In the genomic region with DNA sequence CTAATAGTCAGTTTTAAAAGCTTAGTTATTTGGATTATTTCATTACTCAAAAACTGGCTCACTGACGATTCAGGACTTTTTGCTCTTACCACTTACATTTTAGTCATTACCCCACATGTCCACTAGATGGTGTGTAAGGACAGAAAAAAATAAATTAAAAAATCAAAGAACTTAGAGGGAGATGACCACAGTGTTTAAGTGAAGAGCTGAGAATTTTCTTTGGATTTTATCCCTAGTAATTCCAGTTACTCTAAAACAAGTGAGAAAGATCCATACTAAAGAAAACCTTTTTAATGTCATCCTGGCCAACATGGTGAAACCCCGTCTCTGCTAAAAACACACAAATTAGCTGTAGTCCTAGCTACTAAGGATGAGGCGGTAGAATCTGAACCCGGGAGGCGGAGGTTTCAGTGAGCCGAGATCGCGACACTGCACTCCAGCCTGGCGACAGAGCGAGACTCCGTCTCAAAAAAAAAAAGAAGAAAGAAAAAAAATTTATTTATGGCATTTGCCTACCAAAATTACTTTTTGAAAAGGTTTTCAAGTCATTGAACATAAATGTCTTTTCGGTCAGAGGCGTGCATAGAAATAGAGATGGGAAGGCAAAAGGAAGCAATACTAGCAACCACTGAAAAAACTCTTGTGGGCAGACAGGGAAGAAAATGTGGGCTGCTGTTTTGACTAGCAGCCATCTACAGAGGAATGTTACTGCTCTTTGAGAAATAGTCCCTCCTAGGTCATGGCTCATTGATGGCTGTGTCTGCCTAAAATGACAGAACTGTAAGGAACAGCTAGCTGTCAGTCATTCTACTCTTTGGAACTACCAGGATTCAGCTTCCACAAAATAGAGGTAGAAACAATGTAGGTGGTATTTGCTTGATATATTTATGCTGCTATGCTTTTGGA, we compare ENCODE assay signal across 8 cellular contexts. TPM values are rescaled to one million over a fixed set of nuclear protein-coding genes. Genes with fewer than 3 reads are reported as not detected.
DNase-seq lines count a peak whose midpoint lies in the region; ATAC-seq, FAIRE-seq and TF ChIP-seq lines count a peak whose summit lies in the region.

No MANE protein-coding gene starts in this region.

- no TSS peak for BruUV-seq in MCF 10A (replicated peaks; lab: Mats Ljungman, UMichigan)

- peaks cover 6% of the 10 kb centered on the region for H3K36me3 Mint-ChIP-seq in MCF 10A (ENCODE audit: insufficient read depth, unreplicated experiment)

- FAIRE-seq in islet of Langerhans (lab: Jason Lieb, UNC): peak; percentile 99

- TF ChIP-seq CTCF in MCF 10A (IDR thresholded peaks at IDR 0.05; ENCODE audit: unreplicated experiment) (peak; percentile 63), suprapubic skin (IDR thresholded peaks at IDR 0.05) (peak; percentile 59 to 61)

- H3K9me3 Mint-ChIP-seq in MCF 10A (ENCODE audit: unreplicated experiment): peaks cover 5% of the 10 kb centered on the region

- intact Hi-C loops in MCF 10A (cut with micrococcal nuclease): loop anchor here (1.0 to 5.0 kb wide), 4 partner anchors 104 to 1345 kb away; no protein-coding TSS in a partner anchor

- DNase-seq in DMS153 (lab: John Stamatoyannopoulos, UW) (peak; percentile 8), NCI-H460 (ENCODE audit: extremely low read depth, low read depth) (peak; percentile 33), MCF 10A (ENCODE audit: unreplicated experiment) (peak; percentile 67), suprapubic skin (ENCODE audit: low spot score in 2 of 2) (no peak)
- no peak for DNase-seq in stimulated activated CD4-positive, alpha-beta T cell treated with anti-CD3 and anti-CD28 coated beads, Interleukin-12 subunit alpha, Interleukin-12 subunit beta, amount 100 ng/mL, for 4 hours

- H3K27me3 ChIP-seq in suprapubic skin: no peaks in the 10 kb centered on the region

- no peak for TF ChIP-seq POLR2A in suprapubic skin (IDR thresholded peaks at IDR 0.05)

- H3K27ac Mint-ChIP-seq in MCF 10A (ENCODE audit: low read depth, unreplicated experiment): no peak overlapping the region

- POLR2A ChIA-PET in MCF 10A (lab: Yijun Ruan, JAX): interaction anchor here (0.6 to 1.0 kb wide), 3 partner anchors 104 to 613 kb away, joined by 3 to 6 read pairs (median 4); no protein-coding TSS in a partner anchor

- no peaks in the 10 kb centered on the region for H3K27me3 Mint-ChIP-seq in MCF 10A (ENCODE audit: insufficient read depth, unreplicated experiment)

- CTCF ChIA-PET in MCF 10A (lab: Yijun Ruan, JAX): interaction anchor here (0.6 to 2.5 kb wide), 27 partner anchors 8 to 1046 kb away, joined by 3 to 62 read pairs (median 4); no protein-coding TSS in a partner anchor

- ATAC-seq in GM18858 (IDR thresholded peaks at IDR 0.05; ENCODE audit: unreplicated experiment) (peak; percentile 73), HG02973 (IDR thresholded peaks at IDR 0.05; ENCODE audit: unreplicated experiment) (peak; percentile 61)

- peak overlapping the region; percentile 77 for H3K4me3 Mint-ChIP-seq in MCF 10A (ENCODE audit: unreplicated experiment)

- no peak overlapping the region for H3K27ac ChIP-seq in suprapubic skin

- no peaks in the 10 kb centered on the region for H3K36me3 ChIP-seq in suprapubic skin

- H3K4me1 Mint-ChIP-seq in MCF 10A (ENCODE audit: insufficient read depth, unreplicated experiment): peaks cover 7% of the 10 kb centered on the region

- no peak for TF ChIP-seq EP300 in suprapubic skin (IDR thresholded peaks at IDR 0.05)

- WGBS in suprapubic skin: 19% methylated on average over 13 of the region's 13 CpGs

- H3K4me1 ChIP-seq in suprapubic skin: no peaks in the 10 kb centered on the region

- no peaks in the 10 kb centered on the region for H3K9me3 ChIP-seq in suprapubic skin

- H3K4me3 ChIP-seq in suprapubic skin: no peak overlapping the region

RNA-seq across cellular contexts. Expression of a gene that starts 26.6 kb away (rescaled TPM):
- total RNA-seq in NCI-H460 (2014; rRNA removed; shearing (Covaris generic)): not detected in 2 replicates
- not detected in 2 replicates for polyA plus RNA-seq in NCI-H460 (2014; cell fraction: nucleus; rRNA removed)
- total RNA-seq in MCF 10A (2022) (not detected in 2 replicates), suprapubic skin (not detected)

Comparison
In these comparisons a context has a peak if more than half of its experiments do, and no peak if none do; other contexts are left out.
1. DNase-seq: peak in DMS153 (single experiment), NCI-H460 (single experiment) and MCF 10A (single experiment); none in suprapubic skin (0 of 2) and stimulated activated CD4-positive, alpha-beta T cell treated with anti-CD3 and anti-CD28 coated beads, Interleukin-12 subunit alpha, Interleukin-12 subunit beta, amount 100 ng/mL, for 4 hours (single experiment).